In genomic region chr9:101440714-101441230, GRCh38 we compare ENCODE assay signal across 1 cellular context.
A peak's percentile ranks its signal among the peaks of the same experiment; 100 is the strongest.
TF ChIP-seq lines count a peak whose summit lies in the region.

No MANE protein-coding gene starts in this region.

TF ChIP-seq in liver, 16 proteins besides CTCF, POLR2A, EP300 and RAD21 (continued from another document):
- no peak for TF ChIP-seq ATF3 (IDR thresholded peaks at IDR 0.05)
- TF ChIP-seq HNF4A (conservative IDR thresholded peaks at IDR 0.05), result peak; percentile 79 to 83
- TF ChIP-seq FOXA2 (IDR thresholded peaks at IDR 0.05), result peak; percentile 17
TF ChIP-seq in liver: peak in this region for 12.
